ENCODE assay signal across 20 cellular contexts in genomic region chr5:130605200-130605599, GRCh38.
DNase-seq lines count a peak whose midpoint lies in the region; ATAC-seq and TF ChIP-seq lines count a peak whose summit lies in the region.
"Had no signal": no experiment of that assay in that cellular context is flagged by ENCODE, and none has a peak within 500 bp of the region (broad histone marks: within the 10 kb centered on the region; RNA-seq: fewer than 3 reads in every experiment).

No MANE protein-coding gene starts in this region.

- no peaks in the 10 kb centered on the region for H3K9me2 ChIP-seq in PC-9 (ENCODE audit: insufficient read depth)

- BruUV-seq in PC-9 (replicated peaks; lab: Mats Ljungman, UMichigan), result no TSS peak

- H2AFZ ChIP-seq in PC-9, result peak overlapping the region; percentile 59; the same call in 1 of the 2 replicates

- ATAC-seq in foreskin keratinocyte, result peak; percentile 61
- no peak for ATAC-seq in aorta (ENCODE audit: low FRiP score)
- ATAC-seq in activated T-helper 17 cell treated with anti-CD3 and anti-CD28 coated beads, Interleukin-2, amount 50 U/mL, for 72 hours (replicated peaks), result no peak
- ATAC-seq: activated CD8-positive, alpha-beta T cell treated with anti-CD3 and anti-CD28 coated beads, Interleukin-2, amount 10 ng/mL, durations not matched to agents 7 days and 5 days; esophagus mucosa; heart left ventricle had no signal

- TF ChIP-seq CTCF in PC-9 (conservative IDR thresholded peaks at IDR 0.05) (no peak), foreskin keratinocyte (conservative IDR thresholded peaks at IDR 0.05) (no peak), suprapubic skin (IDR thresholded peaks at IDR 0.05) (no peak)

- TF ChIP-seq POLR2A in suprapubic skin (IDR thresholded peaks at IDR 0.05), result no peak

- H3K27me3 ChIP-seq in PC-9 (ENCODE audit: insufficient read depth, low read depth), result no peaks in the 10 kb centered on the region
- H3K27me3 ChIP-seq in foreskin keratinocyte, result no peaks in the 10 kb centered on the region
- no peaks in the 10 kb centered on the region for H3K27me3 ChIP-seq in skeletal muscle tissue (ENCODE audit: control insufficient read depth in 3 of 3, insufficient read depth in 3 of 3, low read length in 3 of 3)
- no peaks in the 10 kb centered on the region for H3K27me3 ChIP-seq in aorta (ENCODE audit: control insufficient read depth in 1 of 2, insufficient read depth in 2 of 2, low read length in 1 of 2)
- no peaks in the 10 kb centered on the region for H3K27me3 ChIP-seq in suprapubic skin
- H3K27me3 ChIP-seq: ascending aorta, heart left ventricle had no signal

- peaks cover 7% of the 10 kb centered on the region for H3K27me3 Mint-ChIP-seq in activated T-helper 17 cell treated with anti-CD3 and anti-CD28 coated beads, Interleukin-2, amount 50 U/mL, for 72 hours

- H3K4me1 Mint-ChIP-seq in activated T-helper 17 cell treated with anti-CD3 and anti-CD28 coated beads, Interleukin-2, amount 50 U/mL, for 72 hours, result no peaks in the 10 kb centered on the region
- H3K4me1 Mint-ChIP-seq: CD4-positive, alpha-beta memory T cell had no signal

- no peak overlapping the region for H3K27ac Mint-ChIP-seq in activated T-helper 17 cell treated with anti-CD3 and anti-CD28 coated beads, Interleukin-2, amount 50 U/mL, for 72 hours
- H3K27ac Mint-ChIP-seq: activated CD8-positive, alpha-beta T cell treated with anti-CD3 and anti-CD28 coated beads, Interleukin-2, amount 10 ng/mL, durations not matched to agents 7 days and 5 days; CD4-positive, alpha-beta memory T cell had no signal

- H3F3A ChIP-seq in PC-9 (ENCODE audit: insufficient read depth, low read depth), result 0 out of 2 replicates have a peak, but pooled peaks cover 3% of the 10 kb centered on the region

- H3K4me1 ChIP-seq in PC-9 (replicated peaks; ENCODE audit: insufficient read depth), result peaks cover 10% of the 10 kb centered on the region
- no peaks in the 10 kb centered on the region for H3K4me1 ChIP-seq in foreskin keratinocyte
- H3K4me1 ChIP-seq in skeletal muscle tissue (ENCODE audit: control insufficient read depth in 3 of 3, insufficient read depth in 3 of 3, low read length in 3 of 3), result no peaks in the 10 kb centered on the region
- H3K4me1 ChIP-seq in aorta (ENCODE audit: control insufficient read depth in 1 of 2, insufficient read depth in 2 of 2, low read length in 2 of 2), result no peaks in the 10 kb centered on the region
- H3K4me1 ChIP-seq in suprapubic skin, result no peaks in the 10 kb centered on the region
- H3K4me1 ChIP-seq: ascending aorta, heart left ventricle, left ventricle myocardium inferior had no signal

- no peaks in the 10 kb centered on the region for H3K36me3 ChIP-seq in PC-9 (ENCODE audit: low read depth)
- H3K36me3 ChIP-seq in skeletal muscle tissue (ENCODE audit: control insufficient read depth in 3 of 3, insufficient read depth in 3 of 3, low read length in 3 of 3), result no peaks in the 10 kb centered on the region
- no peaks in the 10 kb centered on the region for H3K36me3 ChIP-seq in aorta (ENCODE audit: control insufficient read depth in 1 of 2, insufficient read depth in 2 of 2, low read length in 1 of 2)
- H3K36me3 ChIP-seq in suprapubic skin, result no peaks in the 10 kb centered on the region
- H3K36me3 ChIP-seq: ascending aorta, heart left ventricle, left ventricle myocardium inferior had no signal

- POLR2A ChIA-PET in PC-9 (lab: Charles Lee; ENCODE audit: unreplicated experiment), result interaction anchor here (0.7 to 0.8 kb wide), 2 partner anchors 125 to 348 kb away, joined by 5 to 12 read pairs; no protein-coding TSS in a partner anchor

- no peaks in the 10 kb centered on the region for H3K9me3 Mint-ChIP-seq in activated T-helper 17 cell treated with anti-CD3 and anti-CD28 coated beads, Interleukin-2, amount 50 U/mL, for 72 hours

- H3K36me3 Mint-ChIP-seq in activated T-helper 17 cell treated with anti-CD3 and anti-CD28 coated beads, Interleukin-2, amount 50 U/mL, for 72 hours (ENCODE audit: low read depth), result no peaks in the 10 kb centered on the region
- H3K36me3 Mint-ChIP-seq: CD4-positive, alpha-beta memory T cell had no signal

- CTCF ChIA-PET in PC-9 (lab: Charles Lee), result no interaction called here

- no peak overlapping the region for H3K4me3 Mint-ChIP-seq in activated T-helper 17 cell treated with anti-CD3 and anti-CD28 coated beads, Interleukin-2, amount 50 U/mL, for 72 hours
- H3K4me3 Mint-ChIP-seq: activated CD8-positive, alpha-beta T cell treated with anti-CD3 and anti-CD28 coated beads, Interleukin-2, amount 10 ng/mL, durations not matched to agents 7 days and 5 days had no signal

- intact Hi-C loops in PC-9 (cut with micrococcal nuclease; ENCODE audit: unreplicated experiment), result no loop called here
- intact Hi-C loops in aorta (cut with DNase I), result no loop called here

- 0 out of 2 replicates have a peak overlapping the region, but pooled peaks have one; percentile 9 for H3K4me2 ChIP-seq in PC-9

- peak; percentile 1 for DNase-seq in SIG-M5 treated with dmso at 0.1 percent for 504 hours (lab: John Stamatoyannopoulos, UW; ENCODE audit: unreplicated experiment)
- no peak for DNase-seq in SIG-M5 (lab: John Stamatoyannopoulos, UW)
- DNase-seq in PC-9, result peak; percentile 46 to 61
- peak; percentile 22 to 56 for DNase-seq in foreskin keratinocyte
- no peak for DNase-seq in aorta
- no peak for DNase-seq in suprapubic skin (ENCODE audit: low spot score in 2 of 2)
- DNase-seq: activated CD8-positive, alpha-beta T cell treated with anti-CD3 and anti-CD28 coated beads, Interleukin-2, amount 10 ng/mL, durations not matched to agents 7 days and 5 days; activated effector memory CD4-positive, alpha-beta T cell treated with anti-CD3 and anti-CD28 coated beads, Interleukin-2, amount 50 U/mL, for 16 hours; CD4-positive, alpha-beta memory T cell; GDM1; heart left ventricle; left ventricle myocardium inferior; NCI-H1048; NCI-H226; substantia nigra had no signal

- H3K79me2 ChIP-seq in PC-9 (ENCODE audit: low read depth), result no peaks in the 10 kb centered on the region

- no peaks in the 10 kb centered on the region for H4K20me1 ChIP-seq in PC-9 (ENCODE audit: insufficient read depth)

- no peak overlapping the region for H3K9ac ChIP-seq in skeletal muscle tissue (ENCODE audit: low read depth in 1 of 3, low read length in 3 of 3)

- peak overlapping the region; percentile 47 for H3K27ac ChIP-seq in PC-9
- H3K27ac ChIP-seq in foreskin keratinocyte, result no peak overlapping the region
- peak overlapping the region; percentile 37 for H3K27ac ChIP-seq in skeletal muscle tissue (ENCODE audit: low read depth, low read length)
- H3K27ac ChIP-seq in aorta (ENCODE audit: low read depth in 1 of 2, low read length in 2 of 2), result no peak overlapping the region
- no peak overlapping the region for H3K27ac ChIP-seq in suprapubic skin
- H3K27ac ChIP-seq: ascending aorta, heart left ventricle, left ventricle myocardium inferior, VCaP had no signal

- H3K4me3 ChIP-seq in PC-9, result no peak overlapping the region
- no peak overlapping the region for H3K4me3 ChIP-seq in skeletal muscle tissue (ENCODE audit: low read length in 3 of 3)
- H3K4me3 ChIP-seq in aorta (ENCODE audit: low read length in 2 of 2), result no peak overlapping the region
- H3K4me3 ChIP-seq in suprapubic skin, result no peak overlapping the region
- H3K4me3 ChIP-seq: ascending aorta, heart left ventricle, left ventricle myocardium inferior had no signal

- TF ChIP-seq EP300 in suprapubic skin (IDR thresholded peaks at IDR 0.05), result no peak

- 0 out of 2 replicates have a peak, but pooled peaks cover 3% of the 10 kb centered on the region for H3K9me3 ChIP-seq in PC-9 (ENCODE audit: insufficient read depth, low read depth)
- no peaks in the 10 kb centered on the region for H3K9me3 ChIP-seq in skeletal muscle tissue (ENCODE audit: control insufficient read depth in 3 of 3, low read length in 3 of 3)
- H3K9me3 ChIP-seq in aorta (ENCODE audit: control insufficient read depth, low read length), result no peaks in the 10 kb centered on the region
- no peaks in the 10 kb centered on the region for H3K9me3 ChIP-seq in suprapubic skin
- H3K9me3 ChIP-seq: ascending aorta had no signal

Comparison
In these comparisons a context has a peak if more than half of its experiments do, and no peak if none do; other contexts are left out.
1. DNase-seq: peak in SIG-M5 treated with dmso at 0.1 percent for 504 hours (single experiment), PC-9 (2 of 2) and foreskin keratinocyte (2 of 2); none in SIG-M5 (single experiment), aorta (0 of 2) and suprapubic skin (0 of 2).
2. H3K27ac ChIP-seq: peak in PC-9 (single experiment) and skeletal muscle tissue (single experiment); none in foreskin keratinocyte (single experiment), aorta (0 of 2) and suprapubic skin (single experiment).